ENCODE assay signal across 1 cellular context in genomic region chr7:101308245-101309085, GRCh38.
TF ChIP-seq lines count a peak whose summit lies in the region.

No MANE protein-coding gene starts in this region.

TF ChIP-seq in HepG2, 621 proteins besides CTCF, POLR2A, EP300 and RAD21 (continued from another document and continues in another):
- TF ChIP-seq NCOR1 (IDR thresholded peaks at IDR 0.05; ENCODE audit: borderline replicate concordance, low read length) (no peak), ELF4 (CRISPR knock-in tag; IDR thresholded peaks at IDR 0.05; ENCODE audit: borderline replicate concordance) (0 out of 2 replicates have a peak, but pooled peaks have one; percentile 25), ZC3H13 (CRISPR knock-in tag; IDR thresholded peaks at IDR 0.05) (no peak), ZBTB25 (CRISPR knock-in tag; IDR thresholded peaks at IDR 0.05) (no peak; the same call in 1 of the 2 replicates), MLXIP (CRISPR knock-in tag; IDR thresholded peaks at IDR 0.05; ENCODE audit: borderline replicate concordance) (0 out of 2 replicates have a peak, but pooled peaks have one; percentile 77), ZNF180 (CRISPR knock-in tag; IDR thresholded peaks at IDR 0.05; ENCODE audit: borderline replicate concordance, low read depth) (no peak), ZNF143 (CRISPR knock-in tag; IDR thresholded peaks at IDR 0.05) (peak; percentile 14; the same call in 1 of the 2 replicates), FOXM1 (CRISPR knock-in tag; IDR thresholded peaks at IDR 0.05) (no peak), NR0B2 (CRISPR knock-in tag; IDR thresholded peaks at IDR 0.05) (peak; percentile 77; the same call in 1 of the 2 replicates), KDM5B (CRISPR knock-in tag; IDR thresholded peaks at IDR 0.05; ENCODE audit: borderline replicate concordance) (peak; percentile 85), ZSCAN29 (CRISPR knock-in tag; conservative IDR thresholded peaks at IDR 0.05) (no peak; the same call in 1 of the 2 replicates), ZBTB37 (CRISPR knock-in tag; IDR thresholded peaks at IDR 0.05) (no peak), ZNF878 (CRISPR knock-in tag; IDR thresholded peaks at IDR 0.05) (no peak), ZNF589 (CRISPR knock-in tag; conservative IDR thresholded peaks at IDR 0.05) (no peak), HDAC2 (CRISPR knock-in tag; IDR thresholded peaks at IDR 0.05) (peak; percentile 30; the same call in 1 of the 2 replicates), ZNF317 (CRISPR knock-in tag; IDR thresholded peaks at IDR 0.05) (no peak), SP2 (CRISPR knock-in tag; IDR thresholded peaks at IDR 0.05) (no peak), ZNF747 (CRISPR knock-in tag; IDR thresholded peaks at IDR 0.05; ENCODE audit: borderline replicate concordance) (0 out of 2 replicates have a peak, but pooled peaks have one; percentile 12), KLF15 (CRISPR knock-in tag; IDR thresholded peaks at IDR 0.05; ENCODE audit: borderline replicate concordance) (peak; percentile 86; the same call in 1 of the 2 replicates), TBX2 (CRISPR knock-in tag; IDR thresholded peaks at IDR 0.05; ENCODE audit: borderline replicate concordance) (0 out of 2 replicates have a peak, but pooled peaks have one; percentile 49), THAP11 (CRISPR knock-in tag; IDR thresholded peaks at IDR 0.05) (peak; percentile 52; the same call in 1 of the 2 replicates), FOSL1 (CRISPR knock-in tag; IDR thresholded peaks at IDR 0.05; ENCODE audit: borderline replicate concordance) (no peak), ZNF546 (CRISPR knock-in tag; conservative IDR thresholded peaks at IDR 0.05) (peak; percentile 35; the same call in 1 of the 2 replicates), NFIC (IDR thresholded peaks at IDR 0.05; ENCODE audit: low read length) (no peak), ASH2L (IDR thresholded peaks at IDR 0.05; ENCODE audit: insufficient read length, low read depth, low read length) (peak; percentile 19), ZNF441 (CRISPR knock-in tag; IDR thresholded peaks at IDR 0.05; ENCODE audit: borderline replicate concordance) (peak; percentile 71; the same call in 1 of the 2 replicates), TBX3 (IDR thresholded peaks at IDR 0.05; ENCODE audit: borderline replicate concordance) (no peak), TOE1 (CRISPR knock-in tag; IDR thresholded peaks at IDR 0.05) (no peak), MEIS2 (CRISPR knock-in tag; IDR thresholded peaks at IDR 0.05) (no peak), ZNF609 (CRISPR knock-in tag; IDR thresholded peaks at IDR 0.05; ENCODE audit: borderline replicate concordance) (peak; percentile 4; the same call in 1 of the 2 replicates), ZNF703 (CRISPR knock-in tag; IDR thresholded peaks at IDR 0.05; ENCODE audit: borderline replicate concordance) (no peak), CEBPZ (IDR thresholded peaks at IDR 0.05; ENCODE audit: low read length) (no peak), ATF5 (CRISPR knock-in tag; IDR thresholded peaks at IDR 0.05; ENCODE audit: low read depth) (no peak), ZNF549 (CRISPR knock-in tag; IDR thresholded peaks at IDR 0.05) (no peak), ZNF891 (CRISPR knock-in tag; IDR thresholded peaks at IDR 0.05) (no peak), TERF1 (CRISPR knock-in tag; IDR thresholded peaks at IDR 0.05) (no peak), CENPX (CRISPR knock-in tag; IDR thresholded peaks at IDR 0.05) (no peak), RBAK (CRISPR knock-in tag; IDR thresholded peaks at IDR 0.05) (no peak), NFIB (CRISPR knock-in tag; IDR thresholded peaks at IDR 0.05; ENCODE audit: borderline replicate concordance) (no peak), NR2F6 (IDR thresholded peaks at IDR 0.05) (0 out of 2 replicates have a peak, but pooled peaks have one; percentile 11), NR2F6 (CRISPR knock-in tag; IDR thresholded peaks at IDR 0.05) (0 out of 2 replicates have a peak, but pooled peaks have one; percentile 3), ZBTB2 (CRISPR knock-in tag; IDR thresholded peaks at IDR 0.05; ENCODE audit: low read depth) (no peak), MXI1 (IDR thresholded peaks at IDR 0.05; ENCODE audit: borderline replicate concordance, low read depth, low read length) (0 out of 3 replicates have a peak, but pooled peaks have one; percentile 17), ETS1 (CRISPR knock-in tag; IDR thresholded peaks at IDR 0.05) (no peak), HES4 (CRISPR knock-in tag; IDR thresholded peaks at IDR 0.05; ENCODE audit: borderline replicate concordance) (peak; percentile 65; the same call in 1 of the 2 replicates)
